In the genomic region with DNA sequence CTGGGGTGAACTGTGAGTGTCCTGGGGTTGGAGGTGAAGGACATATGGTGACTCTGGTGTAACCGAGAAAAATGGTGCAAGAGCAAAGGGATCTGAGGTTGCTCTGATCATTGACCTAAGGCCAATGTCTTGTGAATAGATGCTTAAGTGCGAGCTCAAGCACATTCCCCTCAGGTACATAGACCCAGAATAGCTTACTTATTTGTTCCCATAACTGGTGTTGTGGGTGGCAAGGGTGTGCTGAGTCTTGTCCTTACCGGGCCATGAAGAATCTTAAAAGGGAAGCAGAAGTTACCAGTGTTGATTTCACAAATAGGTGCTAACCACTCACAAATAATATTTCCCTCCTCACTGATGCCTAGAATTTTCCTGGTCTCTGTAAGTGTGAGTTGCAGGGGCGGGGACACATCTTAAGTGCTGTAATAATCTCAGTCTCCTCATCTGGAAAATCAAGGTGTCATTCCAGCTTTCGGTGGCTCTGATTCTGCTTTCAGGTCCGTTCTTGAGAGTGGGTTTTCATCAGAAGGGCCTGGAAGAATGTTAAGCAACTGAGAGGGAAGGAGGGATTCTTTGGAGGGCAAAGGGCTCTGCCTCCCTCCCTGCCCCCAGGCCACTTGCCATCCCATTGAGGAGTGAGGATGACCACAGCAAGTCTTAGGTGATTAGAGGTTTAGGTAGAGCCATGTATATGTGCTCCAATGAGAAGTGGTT, we compare ENCODE assay signal across 1 cellular context.
TF ChIP-seq lines count a peak whose summit lies in the region.

No MANE protein-coding gene starts in this region.

TF ChIP-seq in H1, 55 proteins besides CTCF, POLR2A, EP300 and RAD21:
- TF ChIP-seq, protein P1, sequence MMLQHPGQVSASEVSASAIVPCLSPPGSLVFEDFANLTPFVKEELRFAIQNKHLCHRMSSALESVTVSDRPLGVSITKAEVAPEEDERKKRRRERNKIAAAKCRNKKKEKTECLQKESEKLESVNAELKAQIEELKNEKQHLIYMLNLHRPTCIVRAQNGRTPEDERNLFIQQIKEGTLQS (IDR thresholded peaks at IDR 0.05; ENCODE audit: insufficient read depth, low read depth, low read length): no peak
- TF ChIP-seq TCF12 (IDR thresholded peaks at IDR 0.05; ENCODE audit: low read depth, low read length) (no peak), BACH1 (IDR thresholded peaks at IDR 0.05; ENCODE audit: low read length) (no peak), SUZ12 (IDR thresholded peaks at IDR 0.05; ENCODE audit: low read length) (no peak), SIN3A (conservative IDR thresholded peaks at IDR 0.05 in 1 of 2, IDR thresholded peaks at IDR 0.05 in 1 of 2; ENCODE audit: low read depth in 1 of 2, low read length in 2 of 2) (no peak), SAP30 (IDR thresholded peaks at IDR 0.05; ENCODE audit: insufficient read depth, insufficient replicate concordance, low read length) (no peak), KDM1A (IDR thresholded peaks at IDR 0.05; ENCODE audit: borderline replicate concordance, low read length) (no peak), RBBP5 (IDR thresholded peaks at IDR 0.05; ENCODE audit: borderline replicate concordance, low read depth, low read length) (no peak), CHD1 (IDR thresholded peaks at IDR 0.05; ENCODE audit: low read depth, low read length) (no peak), CHD2 (IDR thresholded peaks at IDR 0.05; ENCODE audit: low read length) (no peak), SP1 (IDR thresholded peaks at IDR 0.05; ENCODE audit: low read depth, low read length) (no peak), TBP (IDR thresholded peaks at IDR 0.05; ENCODE audit: low read depth, low read length) (no peak), ZNF274 (IDR thresholded peaks at IDR 0.05; ENCODE audit: borderline replicate concordance, extremely low read depth, low read length) (no peak), RNF2 (IDR thresholded peaks at IDR 0.05; ENCODE audit: borderline replicate concordance, low read depth, low read length, missing control alignments, poor library complexity, severe bottlenecking) (no peak), HDAC2 (IDR thresholded peaks at IDR 0.05; ENCODE audit: borderline replicate concordance in 1 of 2, low read depth in 2 of 2, low read length in 2 of 2) (no peak), BCL11A (IDR thresholded peaks at IDR 0.05; ENCODE audit: low read depth in 2 of 2, low read length in 2 of 2) (no peak), GABPA (IDR thresholded peaks at IDR 0.05; ENCODE audit: borderline replicate concordance, insufficient read depth, low read length) (no peak), TAF7 (optimal IDR thresholded peaks at IDR 0.05; ENCODE audit: borderline replicate concordance, low read depth, low read length) (no peak), EZH2 (IDR thresholded peaks at IDR 0.05; ENCODE audit: low read depth, low read length, severe bottlenecking) (no peak)
TF ChIP-seq in H1: peak in this region for 0.
